18 cellular contexts compared by ENCODE assay signal in genomic region chr1:160576866-160577265, GRCh38. TPM values are rescaled to one million over a fixed set of nuclear protein-coding genes. Genes with fewer than 3 reads are reported as not detected.
DNase-seq lines count a peak whose midpoint lies in the region; ATAC-seq and TF ChIP-seq lines count a peak whose summit lies in the region.
"Had no signal": no experiment of that assay in that cellular context is flagged by ENCODE, and none has a peak within 500 bp of the region (broad histone marks: within the 10 kb centered on the region; RNA-seq: fewer than 3 reads in every experiment).

No MANE protein-coding gene starts in this region.

- intact Hi-C loops in CD14-positive monocyte (cut with micrococcal nuclease): loop anchor here in 1 of 2 donors (5.0 kb wide), 2 partner anchors 35 to 285 kb away; partner anchors contain the start of gene CD244
- intact Hi-C loops in testis (cut with DNase I; ENCODE audit: low total_unique reads): no loop called here

- no peak overlapping the region for H3K9ac ChIP-seq in DND-41 (ENCODE audit: low read depth, low read length)

- WGBS in testis, 2 donors: 42 to 94% methylated on average over 1 to 2 of the region's 2 CpGs

- H3K79me2 ChIP-seq in DND-41 (ENCODE audit: insufficient read depth, low read length): 0 out of 2 replicates have a peak, but pooled peaks cover 3% of the 10 kb centered on the region
- H3K79me2 ChIP-seq: hepatocyte had no signal

- no peaks in the 10 kb centered on the region for H3K27me3 Mint-ChIP-seq in CD14-positive monocyte (ENCODE audit: low read depth in 3 of 3)
- no peaks in the 10 kb centered on the region for H3K27me3 Mint-ChIP-seq in activated T-helper 17 cell treated with anti-CD3 and anti-CD28 coated beads, Interleukin-2, amount 50 U/mL, for 72 hours
- H3K27me3 Mint-ChIP-seq in naive thymus-derived CD8-positive, alpha-beta T cell: no peaks in the 10 kb centered on the region

- TF ChIP-seq CTCF in CD14-positive monocyte (IDR thresholded peaks at IDR 0.05): no peak
- TF ChIP-seq CTCF in DND-41 (IDR thresholded peaks at IDR 0.05; ENCODE audit: borderline replicate concordance, extremely low read depth, low read length, poor library complexity, severe bottlenecking): no peak
- no peak for TF ChIP-seq CTCF in testis (IDR thresholded peaks at IDR 0.05)

- H3K27ac ChIP-seq in DND-41 (ENCODE audit: low read length) (peak overlapping the region; percentile 12; the same call in 1 of the 2 replicates), testis (no peak overlapping the region)
- H3K27ac ChIP-seq: hepatocyte, ovary had no signal

- peak overlapping the region; percentile 68 to 99 (median 95) for H3K27ac Mint-ChIP-seq in CD14-positive monocyte
- H3K27ac Mint-ChIP-seq in activated T-helper 17 cell treated with anti-CD3 and anti-CD28 coated beads, Interleukin-2, amount 50 U/mL, for 72 hours: peak overlapping the region; percentile 89
- peak overlapping the region; percentile 88 to 100 (median 95) for H3K27ac Mint-ChIP-seq in naive thymus-derived CD8-positive, alpha-beta T cell

- no peak for TF ChIP-seq POLR2A in testis (IDR thresholded peaks at IDR 0.05)
- no peak for TF ChIP-seq POLR2A in erythroblast (IDR thresholded peaks at IDR 0.05; ENCODE audit: low read length)

- DNase-seq in CD14-positive monocyte (ENCODE audit: low spot score) (no peak), DND-41 (no peak), testis (no peak), erythroblast (lab: John Stamatoyannopoulos, UW) (no peak)
- DNase-seq in naive thymus-derived CD8-positive, alpha-beta T cell: no peak
- DNase-seq: DMS153, kidney glomerular epithelial cell, MG63, mucosa of descending colon, NCI-H1694 treated with DMSO at 0.1 percent for 48 hours, ovary, T-helper 9 cell had no signal

- ATAC-seq in DND-41 (ENCODE audit: insufficient read depth, low read depth) (no peak), GM21786 (IDR thresholded peaks at IDR 0.05; ENCODE audit: unreplicated experiment) (no peak), HG03457 (IDR thresholded peaks at IDR 0.05; ENCODE audit: unreplicated experiment) (no peak)
- peak; percentile 60 for ATAC-seq in activated T-helper 17 cell treated with anti-CD3 and anti-CD28 coated beads, Interleukin-2, amount 50 U/mL, for 72 hours (replicated peaks)
- peak in 1 of 2 donors; percentile 19 for ATAC-seq in naive thymus-derived CD8-positive, alpha-beta T cell
- ATAC-seq: Right ventricle myocardium inferior had no signal

- peaks cover 82% of the 10 kb centered on the region for H3K4me1 Mint-ChIP-seq in CD14-positive monocyte
- peaks cover 76% of the 10 kb centered on the region for H3K4me1 Mint-ChIP-seq in activated T-helper 17 cell treated with anti-CD3 and anti-CD28 coated beads, Interleukin-2, amount 50 U/mL, for 72 hours
- peaks cover 50 to 93% (median 88%) of the 10 kb centered on the region in 4 donors for H3K4me1 Mint-ChIP-seq in naive thymus-derived CD8-positive, alpha-beta T cell

- peak overlapping the region; percentile 66; the same call in 1 of the 2 replicates for H3K4me2 ChIP-seq in DND-41 (ENCODE audit: insufficient read depth, low read length)
- H3K4me2 ChIP-seq: hepatocyte, smooth muscle cell had no signal

- peaks cover 0 to 1% (median 0%) of the 10 kb centered on the region in 7 donors for H3K9me3 Mint-ChIP-seq in CD14-positive monocyte
- H3K9me3 Mint-ChIP-seq in activated T-helper 17 cell treated with anti-CD3 and anti-CD28 coated beads, Interleukin-2, amount 50 U/mL, for 72 hours: peaks cover 4% of the 10 kb centered on the region
- peaks cover 0 to 7% (median 0%) of the 10 kb centered on the region in 9 donors for H3K9me3 Mint-ChIP-seq in naive thymus-derived CD8-positive, alpha-beta T cell

- H3K36me3 Mint-ChIP-seq in CD14-positive monocyte: peaks cover 9 to 11% of the 10 kb centered on the region in 2 donors
- peaks cover 17% of the 10 kb centered on the region for H3K36me3 Mint-ChIP-seq in activated T-helper 17 cell treated with anti-CD3 and anti-CD28 coated beads, Interleukin-2, amount 50 U/mL, for 72 hours (ENCODE audit: low read depth)
- peaks cover 4 to 13% (median 4%) of the 10 kb centered on the region in 3 donors for H3K36me3 Mint-ChIP-seq in naive thymus-derived CD8-positive, alpha-beta T cell

- no peak overlapping the region for H2AFZ ChIP-seq in DND-41 (ENCODE audit: low read depth, low read length)
- H2AFZ ChIP-seq: hepatocyte had no signal

- H4K20me1 ChIP-seq in DND-41 (ENCODE audit: insufficient read depth, low read length): no peaks in the 10 kb centered on the region

- no peaks in the 10 kb centered on the region for H3K27me3 ChIP-seq in DND-41 (ENCODE audit: insufficient read depth, low read length, poor library complexity)
- no peaks in the 10 kb centered on the region for H3K27me3 ChIP-seq in testis
- H3K27me3 ChIP-seq: hepatocyte, ovary had no signal

- H3K36me3 ChIP-seq in DND-41 (ENCODE audit: insufficient read depth, low read length) (no peaks in the 10 kb centered on the region), testis (ENCODE audit: low read depth, missing control alignments) (no peaks in the 10 kb centered on the region)
- H3K36me3 ChIP-seq: MG63, ovary had no signal

- POLR2A ChIA-PET in naive thymus-derived CD8-positive, alpha-beta T cell (lab: Charles Lee): interaction anchor here (1.6 to 5.5 kb wide), 5 partner anchors 9 to 21 kb away, joined by 5 to 48 read pairs (median 18); no protein-coding TSS in a partner anchor

- H3K4me1 ChIP-seq in DND-41 (ENCODE audit: insufficient read depth, low read length) (peaks cover 41% of the 10 kb centered on the region), testis (no peaks in the 10 kb centered on the region)

- H3K4me3 ChIP-seq in DND-41 (ENCODE audit: low read depth in 1 of 2, low read length in 2 of 2) (no peak overlapping the region), testis (no peak overlapping the region)
- H3K4me3 ChIP-seq: hepatocyte, MG63, mucosa of descending colon, ovary, smooth muscle cell had no signal

- H3K4me3 Mint-ChIP-seq in CD14-positive monocyte: peak overlapping the region; percentile 66 to 80
- H3K4me3 Mint-ChIP-seq in activated T-helper 17 cell treated with anti-CD3 and anti-CD28 coated beads, Interleukin-2, amount 50 U/mL, for 72 hours: peak overlapping the region; percentile 73
- peak overlapping the region; percentile 81 to 95 (median 92) for H3K4me3 Mint-ChIP-seq in naive thymus-derived CD8-positive, alpha-beta T cell

- H3K9me3 ChIP-seq in DND-41 (ENCODE audit: insufficient read depth, low read length, severe bottlenecking) (no peaks in the 10 kb centered on the region), testis (no peaks in the 10 kb centered on the region)
- H3K9me3 ChIP-seq: MG63, mucosa of descending colon, ovary had no signal

RNA-seq across cellular contexts. Expression of gene CD84, which starts 2.4 kb away (rescaled TPM):
- polyA plus RNA-seq in CD14-positive monocyte (10 to 100 TPM; 14.5 to 33.5 TPM), testis (ENCODE audit: insufficient read depth, low read depth, low replicate concordance) (7.7 TPM)
- 10 to 100 TPM; 15.7 to 37.3 TPM for total RNA-seq in activated T-helper 17 cell treated with anti-CD3 and anti-CD28 coated beads, Interleukin-2, amount 50 U/mL, for 72 hours
- total RNA-seq in naive thymus-derived CD8-positive, alpha-beta T cell: 10 to 100 TPM; 81.5 to 83.4 TPM
- 10 to 100 TPM; 17.5 to 19.0 (median 18.1) TPM for polyA plus RNA-seq in naive thymus-derived CD8-positive, alpha-beta T cell
- total RNA-seq in testis: 1 to 10 TPM; 6.4 to 6.9 TPM
- total RNA-seq: smooth muscle cell had no signal
- polyA plus RNA-seq: smooth muscle cell had no signal

RNA-seq across cellular contexts. Expression of gene SLAMF6, which starts 53.8 kb away (rescaled TPM):
- polyA plus RNA-seq in CD14-positive monocyte (under 1 TPM; 0.50 to 0.72 TPM), testis (ENCODE audit: insufficient read depth, low read depth, low replicate concordance) (2.3 TPM)
- 10 to 100 TPM; 17.4 to 28.6 TPM for total RNA-seq in activated T-helper 17 cell treated with anti-CD3 and anti-CD28 coated beads, Interleukin-2, amount 50 U/mL, for 72 hours
- 10 to 100 TPM; 39.7 to 42.5 TPM for total RNA-seq in naive thymus-derived CD8-positive, alpha-beta T cell
- 10 to 100 TPM; 52.0 to 95.9 (median 69.5) TPM for polyA plus RNA-seq in naive thymus-derived CD8-positive, alpha-beta T cell
- 1 to 10 TPM in 1 of 2 donors, under 1 TPM in 1; 0.68 to 1.6 TPM for total RNA-seq in testis
- total RNA-seq: hepatocyte, smooth muscle cell had no signal
- polyA plus RNA-seq: hepatocyte, smooth muscle cell had no signal

Comparison
In these comparisons a context has a peak if more than half of its experiments do, and no peak if none do; other contexts are left out.
1. RNA of gene SLAMF6, which starts 53.8 kb away (total RNA-seq): 39.7 to 42.5 TPM in naive thymus-derived CD8-positive, alpha-beta T cell and 17.4 to 28.6 TPM in activated T-helper 17 cell treated with anti-CD3 and anti-CD28 coated beads, Interleukin-2, amount 50 U/mL, for 72 hours; 0.68 to 1.6 TPM in testis; every median in the first group is over 4 times any median in the second.
2. Peak in every context shown above with its lines, with median percentiles within 50 percentile points of each other: H3K27ac Mint-ChIP-seq and H3K4me3 Mint-ChIP-seq.